In the genomic region with DNA sequence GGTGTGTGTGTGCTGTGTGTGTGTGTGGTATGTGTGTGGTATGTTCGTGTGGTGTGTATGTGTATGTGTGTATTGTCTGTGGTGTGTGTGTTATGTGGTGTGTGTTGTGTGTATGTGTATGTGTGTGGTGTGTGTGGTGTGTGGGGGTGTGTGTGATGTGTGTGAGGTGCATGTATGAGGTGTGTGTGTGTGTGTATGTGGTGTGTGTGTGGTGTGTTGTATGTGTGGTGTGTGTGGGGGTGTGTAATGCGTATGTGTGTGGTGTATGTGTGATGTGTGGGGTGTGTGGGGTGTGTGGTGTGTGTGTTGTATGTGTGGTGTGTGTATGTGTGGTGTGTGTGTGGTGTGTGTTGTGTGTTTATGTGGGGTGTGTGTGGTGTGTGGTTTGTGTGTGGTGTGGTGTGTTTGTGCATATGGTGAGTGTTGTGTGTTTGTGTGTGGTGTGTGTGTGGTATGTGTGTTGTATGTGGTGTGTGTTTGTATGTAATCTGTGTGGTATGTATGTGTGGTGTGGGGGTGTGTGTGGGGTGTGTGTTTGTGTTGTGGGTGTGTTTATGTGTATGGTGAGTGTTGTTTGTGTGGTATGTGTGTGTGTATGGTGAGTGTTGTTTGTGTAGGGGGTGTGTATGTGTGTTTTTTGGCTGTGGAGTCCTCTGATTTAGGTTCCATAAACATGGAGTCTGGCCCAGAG, we compare ENCODE assay signal across 2 cellular contexts.
TF ChIP-seq lines count a peak whose summit lies in the region.

No MANE protein-coding gene starts in this region.

TF ChIP-seq in GM23338, 12 proteins besides CTCF, POLR2A, EP300 and RAD21 (continued from another document):
- TF ChIP-seq, protein P1, sequence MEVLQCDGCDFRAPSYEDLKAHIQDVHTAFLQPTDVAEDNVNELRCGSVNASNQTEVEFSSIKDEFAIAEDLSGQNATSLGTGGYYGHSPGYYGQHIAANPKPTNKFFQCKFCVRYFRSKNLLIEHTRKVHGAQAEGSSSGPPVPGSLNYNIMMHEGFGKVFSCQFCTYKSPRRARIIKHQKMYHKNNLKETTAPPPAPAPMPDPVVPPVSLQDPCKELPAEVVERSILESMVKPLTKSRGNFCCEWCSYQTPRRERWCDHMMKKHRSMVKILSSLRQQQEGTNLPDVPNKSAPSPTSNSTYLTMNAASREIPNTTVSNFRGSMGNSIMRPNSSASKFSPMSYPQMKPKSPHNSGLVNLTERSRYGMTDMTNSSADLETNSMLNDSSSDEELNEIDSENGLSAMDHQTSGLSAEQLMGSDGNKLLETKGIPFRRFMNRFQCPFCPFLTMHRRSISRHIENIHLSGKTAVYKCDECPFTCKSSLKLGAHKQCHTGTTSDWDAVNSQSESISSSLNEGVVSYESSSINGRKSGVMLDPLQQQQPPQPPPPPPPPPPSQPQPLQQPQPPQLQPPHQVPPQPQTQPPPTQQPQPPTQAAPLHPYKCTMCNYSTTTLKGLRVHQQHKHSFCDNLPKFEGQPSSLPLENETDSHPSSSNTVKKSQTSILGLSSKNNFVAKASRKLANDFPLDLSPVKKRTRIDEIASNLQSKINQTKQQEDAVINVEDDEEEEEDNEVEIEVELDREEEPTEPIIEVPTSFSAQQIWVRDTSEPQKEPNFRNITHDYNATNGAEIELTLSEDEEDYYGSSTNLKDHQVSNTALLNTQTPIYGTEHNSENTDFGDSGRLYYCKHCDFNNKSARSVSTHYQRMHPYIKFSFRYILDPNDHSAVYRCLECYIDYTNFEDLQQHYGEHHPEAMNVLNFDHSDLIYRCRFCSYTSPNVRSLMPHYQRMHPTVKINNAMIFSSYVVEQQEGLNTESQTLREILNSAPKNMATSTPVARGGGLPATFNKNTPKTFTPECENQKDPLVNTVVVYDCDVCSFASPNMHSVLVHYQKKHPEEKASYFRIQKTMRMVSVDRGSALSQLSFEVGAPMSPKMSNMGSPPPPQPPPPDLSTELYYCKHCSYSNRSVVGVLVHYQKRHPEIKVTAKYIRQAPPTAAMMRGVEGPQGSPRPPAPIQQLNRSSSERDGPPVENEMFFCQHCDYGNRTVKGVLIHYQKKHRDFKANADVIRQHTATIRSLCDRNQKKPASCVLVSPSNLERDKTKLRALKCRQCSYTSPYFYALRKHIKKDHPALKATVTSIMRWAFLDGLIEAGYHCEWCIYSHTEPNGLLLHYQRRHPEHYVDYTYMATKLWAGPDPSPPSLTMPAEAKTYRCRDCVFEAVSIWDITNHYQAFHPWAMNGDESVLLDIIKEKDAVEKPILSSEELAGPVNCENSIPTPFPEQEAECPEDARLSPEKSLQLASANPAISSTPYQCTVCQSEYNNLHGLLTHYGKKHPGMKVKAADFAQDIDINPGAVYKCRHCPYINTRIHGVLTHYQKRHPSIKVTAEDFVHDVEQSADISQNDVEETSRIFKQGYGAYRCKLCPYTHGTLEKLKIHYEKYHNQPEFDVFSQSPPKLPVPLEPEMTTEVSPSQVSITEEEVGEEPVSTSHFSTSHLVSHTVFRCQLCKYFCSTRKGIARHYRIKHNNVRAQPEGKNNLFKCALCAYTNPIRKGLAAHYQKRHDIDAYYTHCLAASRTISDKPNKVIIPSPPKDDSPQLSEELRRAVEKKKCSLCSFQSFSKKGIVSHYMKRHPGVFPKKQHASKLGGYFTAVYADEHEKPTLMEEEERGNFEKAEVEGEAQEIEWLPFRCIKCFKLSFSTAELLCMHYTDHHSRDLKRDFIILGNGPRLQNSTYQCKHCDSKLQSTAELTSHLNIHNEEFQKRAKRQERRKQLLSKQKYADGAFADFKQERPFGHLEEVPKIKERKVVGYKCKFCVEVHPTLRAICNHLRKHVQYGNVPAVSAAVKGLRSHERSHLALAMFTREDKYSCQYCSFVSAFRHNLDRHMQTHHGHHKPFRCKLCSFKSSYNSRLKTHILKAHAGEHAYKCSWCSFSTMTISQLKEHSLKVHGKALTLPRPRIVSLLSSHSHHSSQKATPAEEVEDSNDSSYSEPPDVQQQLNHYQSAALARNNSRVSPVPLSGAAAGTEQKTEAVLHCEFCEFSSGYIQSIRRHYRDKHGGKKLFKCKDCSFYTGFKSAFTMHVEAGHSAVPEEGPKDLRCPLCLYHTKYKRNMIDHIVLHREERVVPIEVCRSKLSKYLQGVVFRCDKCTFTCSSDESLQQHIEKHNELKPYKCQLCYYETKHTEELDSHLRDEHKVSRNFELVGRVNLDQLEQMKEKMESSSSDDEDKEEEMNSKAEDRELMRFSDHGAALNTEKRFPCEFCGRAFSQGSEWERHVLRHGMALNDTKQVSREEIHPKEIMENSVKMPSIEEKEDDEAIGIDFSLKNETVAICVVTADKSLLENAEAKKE (CRISPR knock-in tag; IDR thresholded peaks at IDR 0.05): no peak
- no peak for TF ChIP-seq EZH2phosphoT487 (IDR thresholded peaks at IDR 0.05; ENCODE audit: unreplicated experiment)
- no peak for TF ChIP-seq POLR2AphosphoS5 (IDR thresholded peaks at IDR 0.05; ENCODE audit: low read depth)
- TF ChIP-seq STAT1 (IDR thresholded peaks at IDR 0.05; ENCODE audit: unreplicated experiment): no peak
- TF ChIP-seq NANOG (IDR thresholded peaks at IDR 0.05; ENCODE audit: borderline replicate concordance): no peak
- no peak for TF ChIP-seq EZH2 (IDR thresholded peaks at IDR 0.05; ENCODE audit: low read depth, unreplicated experiment)
- no peak for TF ChIP-seq ETS1 (IDR thresholded peaks at IDR 0.05)

TF ChIP-seq in K562, 482 proteins besides CTCF, POLR2A, EP300 and RAD21 (continued from another document):
- TF ChIP-seq E2F1 (CRISPR knock-in tag; IDR thresholded peaks at IDR 0.05): no peak
- no peak for TF ChIP-seq MAFG (tag; conservative IDR thresholded peaks at IDR 0.05)
- no peak for TF ChIP-seq XRCC5 (IDR thresholded peaks at IDR 0.05; ENCODE audit: low read depth, low read length)
- TF ChIP-seq NR3C1 (CRISPR knock-in tag; IDR thresholded peaks at IDR 0.05): no peak
- TF ChIP-seq POLR3G (IDR thresholded peaks at IDR 0.05; ENCODE audit: extremely low read depth, insufficient read length, insufficient replicate concordance): no peak
- no peak for TF ChIP-seq TAL1 (IDR thresholded peaks at IDR 0.05)
- no peak for TF ChIP-seq SRF (CRISPR knock-in tag; IDR thresholded peaks at IDR 0.05)
- TF ChIP-seq ETS2 (tag; IDR thresholded peaks at IDR 0.05; ENCODE audit: borderline replicate concordance, poor library complexity, severe bottlenecking): no peak
- no peak for TF ChIP-seq TRIM25 (IDR thresholded peaks at IDR 0.05; ENCODE audit: borderline replicate concordance)
- TF ChIP-seq BMI1 (IDR thresholded peaks at IDR 0.05; ENCODE audit: low read length): no peak
- TF ChIP-seq ZNF224 (CRISPR knock-in tag; IDR thresholded peaks at IDR 0.05): no peak
- no peak for TF ChIP-seq GTF3C2 (IDR thresholded peaks at IDR 0.05; ENCODE audit: borderline replicate concordance, extremely low read depth, insufficient read length)
